1 cellular context compared by ENCODE assay signal in the genomic region with DNA sequence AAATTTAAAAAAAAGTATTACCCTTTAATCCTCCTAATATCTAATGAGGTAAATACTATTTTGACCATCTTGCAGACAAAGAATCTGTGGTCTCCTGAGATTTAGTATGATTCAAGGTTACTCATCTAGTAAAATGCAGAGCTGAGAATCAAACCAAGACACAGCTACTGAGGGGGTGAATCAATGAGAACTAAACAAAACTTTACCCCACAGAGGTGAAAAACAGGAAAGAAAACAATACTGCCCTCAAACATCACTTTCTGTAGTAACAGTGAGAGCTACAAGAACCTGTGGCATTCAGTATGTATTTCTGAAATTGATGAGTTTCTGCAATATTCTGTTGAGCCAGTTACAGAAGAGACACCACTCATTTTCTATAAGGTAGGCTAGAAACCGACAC.
TF ChIP-seq lines count a peak whose summit lies in the region.

No MANE protein-coding gene starts in this region.

TF ChIP-seq in GM23338, 12 proteins besides CTCF, POLR2A, EP300 and RAD21 (continued from another document):
- TF ChIP-seq, protein P1, sequence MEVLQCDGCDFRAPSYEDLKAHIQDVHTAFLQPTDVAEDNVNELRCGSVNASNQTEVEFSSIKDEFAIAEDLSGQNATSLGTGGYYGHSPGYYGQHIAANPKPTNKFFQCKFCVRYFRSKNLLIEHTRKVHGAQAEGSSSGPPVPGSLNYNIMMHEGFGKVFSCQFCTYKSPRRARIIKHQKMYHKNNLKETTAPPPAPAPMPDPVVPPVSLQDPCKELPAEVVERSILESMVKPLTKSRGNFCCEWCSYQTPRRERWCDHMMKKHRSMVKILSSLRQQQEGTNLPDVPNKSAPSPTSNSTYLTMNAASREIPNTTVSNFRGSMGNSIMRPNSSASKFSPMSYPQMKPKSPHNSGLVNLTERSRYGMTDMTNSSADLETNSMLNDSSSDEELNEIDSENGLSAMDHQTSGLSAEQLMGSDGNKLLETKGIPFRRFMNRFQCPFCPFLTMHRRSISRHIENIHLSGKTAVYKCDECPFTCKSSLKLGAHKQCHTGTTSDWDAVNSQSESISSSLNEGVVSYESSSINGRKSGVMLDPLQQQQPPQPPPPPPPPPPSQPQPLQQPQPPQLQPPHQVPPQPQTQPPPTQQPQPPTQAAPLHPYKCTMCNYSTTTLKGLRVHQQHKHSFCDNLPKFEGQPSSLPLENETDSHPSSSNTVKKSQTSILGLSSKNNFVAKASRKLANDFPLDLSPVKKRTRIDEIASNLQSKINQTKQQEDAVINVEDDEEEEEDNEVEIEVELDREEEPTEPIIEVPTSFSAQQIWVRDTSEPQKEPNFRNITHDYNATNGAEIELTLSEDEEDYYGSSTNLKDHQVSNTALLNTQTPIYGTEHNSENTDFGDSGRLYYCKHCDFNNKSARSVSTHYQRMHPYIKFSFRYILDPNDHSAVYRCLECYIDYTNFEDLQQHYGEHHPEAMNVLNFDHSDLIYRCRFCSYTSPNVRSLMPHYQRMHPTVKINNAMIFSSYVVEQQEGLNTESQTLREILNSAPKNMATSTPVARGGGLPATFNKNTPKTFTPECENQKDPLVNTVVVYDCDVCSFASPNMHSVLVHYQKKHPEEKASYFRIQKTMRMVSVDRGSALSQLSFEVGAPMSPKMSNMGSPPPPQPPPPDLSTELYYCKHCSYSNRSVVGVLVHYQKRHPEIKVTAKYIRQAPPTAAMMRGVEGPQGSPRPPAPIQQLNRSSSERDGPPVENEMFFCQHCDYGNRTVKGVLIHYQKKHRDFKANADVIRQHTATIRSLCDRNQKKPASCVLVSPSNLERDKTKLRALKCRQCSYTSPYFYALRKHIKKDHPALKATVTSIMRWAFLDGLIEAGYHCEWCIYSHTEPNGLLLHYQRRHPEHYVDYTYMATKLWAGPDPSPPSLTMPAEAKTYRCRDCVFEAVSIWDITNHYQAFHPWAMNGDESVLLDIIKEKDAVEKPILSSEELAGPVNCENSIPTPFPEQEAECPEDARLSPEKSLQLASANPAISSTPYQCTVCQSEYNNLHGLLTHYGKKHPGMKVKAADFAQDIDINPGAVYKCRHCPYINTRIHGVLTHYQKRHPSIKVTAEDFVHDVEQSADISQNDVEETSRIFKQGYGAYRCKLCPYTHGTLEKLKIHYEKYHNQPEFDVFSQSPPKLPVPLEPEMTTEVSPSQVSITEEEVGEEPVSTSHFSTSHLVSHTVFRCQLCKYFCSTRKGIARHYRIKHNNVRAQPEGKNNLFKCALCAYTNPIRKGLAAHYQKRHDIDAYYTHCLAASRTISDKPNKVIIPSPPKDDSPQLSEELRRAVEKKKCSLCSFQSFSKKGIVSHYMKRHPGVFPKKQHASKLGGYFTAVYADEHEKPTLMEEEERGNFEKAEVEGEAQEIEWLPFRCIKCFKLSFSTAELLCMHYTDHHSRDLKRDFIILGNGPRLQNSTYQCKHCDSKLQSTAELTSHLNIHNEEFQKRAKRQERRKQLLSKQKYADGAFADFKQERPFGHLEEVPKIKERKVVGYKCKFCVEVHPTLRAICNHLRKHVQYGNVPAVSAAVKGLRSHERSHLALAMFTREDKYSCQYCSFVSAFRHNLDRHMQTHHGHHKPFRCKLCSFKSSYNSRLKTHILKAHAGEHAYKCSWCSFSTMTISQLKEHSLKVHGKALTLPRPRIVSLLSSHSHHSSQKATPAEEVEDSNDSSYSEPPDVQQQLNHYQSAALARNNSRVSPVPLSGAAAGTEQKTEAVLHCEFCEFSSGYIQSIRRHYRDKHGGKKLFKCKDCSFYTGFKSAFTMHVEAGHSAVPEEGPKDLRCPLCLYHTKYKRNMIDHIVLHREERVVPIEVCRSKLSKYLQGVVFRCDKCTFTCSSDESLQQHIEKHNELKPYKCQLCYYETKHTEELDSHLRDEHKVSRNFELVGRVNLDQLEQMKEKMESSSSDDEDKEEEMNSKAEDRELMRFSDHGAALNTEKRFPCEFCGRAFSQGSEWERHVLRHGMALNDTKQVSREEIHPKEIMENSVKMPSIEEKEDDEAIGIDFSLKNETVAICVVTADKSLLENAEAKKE (CRISPR knock-in tag; IDR thresholded peaks at IDR 0.05): no peak
- no peak for TF ChIP-seq ZNF331 (CRISPR knock-in tag; IDR thresholded peaks at IDR 0.05; ENCODE audit: low read depth)
- TF ChIP-seq CREB1 (CRISPR knock-in tag; IDR thresholded peaks at IDR 0.05; ENCODE audit: low read depth): no peak
- no peak for TF ChIP-seq JUNB (IDR thresholded peaks at IDR 0.05; ENCODE audit: unreplicated experiment)
- no peak for TF ChIP-seq EZH2phosphoT487 (IDR thresholded peaks at IDR 0.05; ENCODE audit: unreplicated experiment)
- TF ChIP-seq ZNF114 (CRISPR knock-in tag; IDR thresholded peaks at IDR 0.05): no peak
- TF ChIP-seq, protein P2, sequence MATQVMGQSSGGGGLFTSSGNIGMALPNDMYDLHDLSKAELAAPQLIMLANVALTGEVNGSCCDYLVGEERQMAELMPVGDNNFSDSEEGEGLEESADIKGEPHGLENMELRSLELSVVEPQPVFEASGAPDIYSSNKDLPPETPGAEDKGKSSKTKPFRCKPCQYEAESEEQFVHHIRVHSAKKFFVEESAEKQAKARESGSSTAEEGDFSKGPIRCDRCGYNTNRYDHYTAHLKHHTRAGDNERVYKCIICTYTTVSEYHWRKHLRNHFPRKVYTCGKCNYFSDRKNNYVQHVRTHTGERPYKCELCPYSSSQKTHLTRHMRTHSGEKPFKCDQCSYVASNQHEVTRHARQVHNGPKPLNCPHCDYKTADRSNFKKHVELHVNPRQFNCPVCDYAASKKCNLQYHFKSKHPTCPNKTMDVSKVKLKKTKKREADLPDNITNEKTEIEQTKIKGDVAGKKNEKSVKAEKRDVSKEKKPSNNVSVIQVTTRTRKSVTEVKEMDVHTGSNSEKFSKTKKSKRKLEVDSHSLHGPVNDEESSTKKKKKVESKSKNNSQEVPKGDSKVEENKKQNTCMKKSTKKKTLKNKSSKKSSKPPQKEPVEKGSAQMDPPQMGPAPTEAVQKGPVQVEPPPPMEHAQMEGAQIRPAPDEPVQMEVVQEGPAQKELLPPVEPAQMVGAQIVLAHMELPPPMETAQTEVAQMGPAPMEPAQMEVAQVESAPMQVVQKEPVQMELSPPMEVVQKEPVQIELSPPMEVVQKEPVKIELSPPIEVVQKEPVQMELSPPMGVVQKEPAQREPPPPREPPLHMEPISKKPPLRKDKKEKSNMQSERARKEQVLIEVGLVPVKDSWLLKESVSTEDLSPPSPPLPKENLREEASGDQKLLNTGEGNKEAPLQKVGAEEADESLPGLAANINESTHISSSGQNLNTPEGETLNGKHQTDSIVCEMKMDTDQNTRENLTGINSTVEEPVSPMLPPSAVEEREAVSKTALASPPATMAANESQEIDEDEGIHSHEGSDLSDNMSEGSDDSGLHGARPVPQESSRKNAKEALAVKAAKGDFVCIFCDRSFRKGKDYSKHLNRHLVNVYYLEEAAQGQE (IDR thresholded peaks at IDR 0.05; ENCODE audit: unreplicated experiment): no peak
- no peak for TF ChIP-seq POLR2AphosphoS5 (IDR thresholded peaks at IDR 0.05; ENCODE audit: low read depth)
- TF ChIP-seq STAT1 (IDR thresholded peaks at IDR 0.05; ENCODE audit: unreplicated experiment): no peak
